17 cellular contexts compared by ENCODE assay signal in the genomic region with DNA sequence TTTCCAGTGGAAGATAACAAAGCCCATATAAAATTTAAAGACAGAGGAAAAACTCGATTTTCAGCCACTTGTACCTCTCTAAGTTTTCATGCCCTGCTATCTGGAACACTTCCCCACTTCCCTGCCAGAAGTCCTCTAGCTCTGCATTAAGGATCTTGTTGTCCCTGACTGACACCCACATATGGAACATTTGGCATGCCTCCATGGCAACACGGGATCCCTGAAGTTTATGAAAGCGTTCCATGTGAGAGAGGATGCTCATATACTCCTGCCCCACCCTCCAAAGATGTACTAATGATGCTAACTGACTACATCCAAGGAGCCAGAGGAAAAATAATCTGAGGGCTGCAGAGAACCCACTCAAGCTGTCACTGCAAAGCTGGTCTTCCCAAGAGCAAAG. TPM values are rescaled to one million over a fixed set of nuclear protein-coding genes. Genes with fewer than 3 reads are reported as not detected.
"Had no signal": no experiment of that assay in that cellular context is flagged by ENCODE, and none has a peak within 500 bp of the region (broad histone marks: within the 10 kb centered on the region; RNA-seq: fewer than 3 reads in every experiment).

No MANE protein-coding gene starts in this region.

- H3K27ac ChIP-seq: colonic mucosa, transverse colon had no signal

- H3K4me3 Mint-ChIP-seq: activated CD4-positive, alpha-beta memory T cell treated with anti-CD3 and anti-CD28 coated beads, Interleukin-2, amount 10 ng/mL, durations not matched to agents 7 days and 5 days; activated naive CD8-positive, alpha-beta T cell treated with anti-CD3 and anti-CD28 coated beads for 36 hours; stimulated activated memory B cell treated with anti-CD40 and anti-IgM and Interleukin-4, amounts not matched to agents 10 μg/mL and 1 μg/mL and 100 μg/mL, for 72 hours; T-helper 2 cell treated with Interferon-gamma antibody and Interleukin-4, amounts not matched to agents 5 μg/mL and 100 μg/mL, for 36 hours had no signal

- H3K27ac Mint-ChIP-seq: activated CD4-positive, alpha-beta memory T cell treated with anti-CD3 and anti-CD28 coated beads, Interleukin-2, amount 10 ng/mL, durations not matched to agents 7 days and 5 days; activated naive CD8-positive, alpha-beta T cell treated with anti-CD3 and anti-CD28 coated beads for 36 hours; stimulated activated memory B cell treated with anti-CD40 and anti-IgM and Interleukin-4, amounts not matched to agents 10 μg/mL and 1 μg/mL and 100 μg/mL, for 72 hours; T-helper 2 cell treated with Interferon-gamma antibody and Interleukin-4, amounts not matched to agents 5 μg/mL and 100 μg/mL, for 36 hours had no signal

- H3K4me1 Mint-ChIP-seq: activated naive CD8-positive, alpha-beta T cell treated with anti-CD3 and anti-CD28 coated beads for 36 hours; stimulated activated memory B cell treated with anti-CD40 and anti-IgM and Interleukin-4, amounts not matched to agents 10 μg/mL and 1 μg/mL and 100 μg/mL, for 72 hours had no signal

- H3K4me3 ChIP-seq: colonic mucosa, heart right ventricle, transverse colon had no signal

- DNase-seq: activated CD4-positive, alpha-beta memory T cell treated with anti-CD3 and anti-CD28 coated beads, Interleukin-2, amount 10 ng/mL, durations not matched to agents 7 days and 5 days; activated gamma-delta T cell; activated naive CD8-positive, alpha-beta T cell treated with anti-CD3 and anti-CD28 coated beads for 36 hours; activated T-cell treated with anti-CD3 and anti-CD28 coated beads, Interleukin-2, amount 50 U/mL, for 48 hours; colonic mucosa; foreskin melanocyte; heart right ventricle; small intestine; SW 1271; transverse colon had no signal

- H3K9me3 Mint-ChIP-seq: activated CD4-positive, alpha-beta memory T cell treated with anti-CD3 and anti-CD28 coated beads, Interleukin-2, amount 10 ng/mL, durations not matched to agents 7 days and 5 days; activated naive CD8-positive, alpha-beta T cell treated with anti-CD3 and anti-CD28 coated beads for 36 hours; stimulated activated memory B cell treated with anti-CD40 and anti-IgM and Interleukin-4, amounts not matched to agents 10 μg/mL and 1 μg/mL and 100 μg/mL, for 72 hours; T-helper 2 cell treated with Interferon-gamma antibody and Interleukin-4, amounts not matched to agents 5 μg/mL and 100 μg/mL, for 36 hours had no signal

- FAIRE-seq: bronchial epithelial cell, keratinocyte, small intestine had no signal

- H3K9me3 ChIP-seq: colonic mucosa, heart right ventricle, transverse colon had no signal

- ATAC-seq: activated CD4-positive, CD25-positive, alpha-beta regulatory T cell treated with anti-CD3 and anti-CD28 coated beads, Interleukin-2, amount 50 U/mL, for 24 hours; heart right ventricle; stimulated activated memory B cell treated with anti-CD40 and anti-IgM and Interleukin-4, amounts not matched to agents 10 μg/mL and 1 μg/mL and 100 μg/mL, for 72 hours had no signal

- H3K27me3 ChIP-seq: colonic mucosa, heart right ventricle, transverse colon had no signal

- H3K27me3 Mint-ChIP-seq: activated CD4-positive, alpha-beta memory T cell treated with anti-CD3 and anti-CD28 coated beads, Interleukin-2, amount 10 ng/mL, durations not matched to agents 7 days and 5 days; activated naive CD8-positive, alpha-beta T cell treated with anti-CD3 and anti-CD28 coated beads for 36 hours; stimulated activated memory B cell treated with anti-CD40 and anti-IgM and Interleukin-4, amounts not matched to agents 10 μg/mL and 1 μg/mL and 100 μg/mL, for 72 hours had no signal

RNA-seq across cellular contexts. Expression of gene C11orf91, which starts 8.8 kb away (rescaled TPM):
- total RNA-seq: activated CD4-positive, alpha-beta memory T cell treated with anti-CD3 and anti-CD28 coated beads, Interleukin-2, amount 10 ng/mL, durations not matched to agents 7 days and 5 days; bronchial epithelial cell; colonic mucosa; osteoblast; transverse colon had no signal
- polyA plus RNA-seq: neural cell, small intestine had no signal
